22 cellular contexts compared by ENCODE assay signal in the genomic region with DNA sequence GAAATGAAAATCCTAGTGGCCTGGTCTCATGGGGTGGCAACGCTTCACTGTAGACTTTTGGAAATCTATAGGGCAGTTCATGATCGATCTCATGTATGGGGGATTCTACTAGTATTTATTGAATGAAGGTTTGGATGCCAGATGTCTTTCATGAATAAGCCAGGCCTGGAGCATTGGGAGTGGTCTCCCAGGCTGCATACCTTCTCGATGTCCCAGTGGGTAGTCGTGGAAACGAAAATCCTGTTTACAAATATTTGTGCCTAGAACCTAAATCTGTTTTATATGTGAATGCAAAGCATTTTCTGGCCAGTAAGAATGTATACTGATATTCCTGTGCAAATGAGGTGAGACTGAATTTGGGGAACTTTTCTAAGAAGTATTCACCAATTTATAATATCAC.
DNase-seq lines count a peak whose midpoint lies in the region; ATAC-seq, FAIRE-seq and TF ChIP-seq lines count a peak whose summit lies in the region.
"Had no signal": no experiment of that assay in that cellular context is flagged by ENCODE, and none has a peak within 500 bp of the region (broad histone marks: within the 10 kb centered on the region; RNA-seq: fewer than 3 reads in every experiment).

No MANE protein-coding gene starts in this region.

- H2BK20ac ChIP-seq in H9 (ENCODE audit: low read depth, low read length, poor library complexity, severe bottlenecking) = no peak overlapping the region

- H3K36me3 ChIP-seq in neuronal stem cell (replicated peaks in 1 of 2; ENCODE audit: control insufficient read depth in 2 of 2, insufficient read depth in 2 of 2, low read length in 2 of 2) = no peaks in the 10 kb centered on the region
- H3K36me3 ChIP-seq: BE2C had no signal

- CTCF ChIA-PET in WTC11 (lab: Charles Lee) = no interaction called here

- DNase-seq in H9 (no peak), WTC11 (ENCODE audit: low spot score) (peak; percentile 17), fibroblast of pulmonary artery (ENCODE audit: low read depth) (peak; percentile 4), neuronal stem cell (ENCODE audit: low spot score) (peak; percentile 4), HTR-8/SVneo (ENCODE audit: insufficient read length, low spot score) (no peak), mesenteric fat pad (ENCODE audit: low spot score) (no peak)
- DNase-seq: BE2C, DMS79, HCEC 1CT, KBM-7, NCI-H1092 treated with DMSO at 0.1 percent for 48 hours, NCI-H1436 treated with DMSO at 0.1 percent for 48 hours, NCI-H2029 treated with DMSO at 0.1 percent for 48 hours, NCI-H2171, NCI-H524 treated with DMSO at 0.1 percent for 48 hours, PC-3, SHP77, SW 1271 had no signal

- H2AFZ ChIP-seq in H9 (ENCODE audit: low read length) = no peak overlapping the region
- H2AFZ ChIP-seq in neuronal stem cell (ENCODE audit: low read length) = no peak overlapping the region

- no peak overlapping the region for H2BK12ac ChIP-seq in H9 (ENCODE audit: insufficient read length, low read depth, low read length)
- H2BK12ac ChIP-seq in neuronal stem cell (ENCODE audit: low read length) = no peak overlapping the region

- H3K4me3 Mint-ChIP-seq in H9 (no peak overlapping the region), WTC11 (no peak overlapping the region)

- H3K4me1 Mint-ChIP-seq in H9 = peaks cover 5 to 6% of the 10 kb centered on the region in 2 experiments
- peaks cover 9% of the 10 kb centered on the region for H3K4me1 Mint-ChIP-seq in WTC11

- no peak overlapping the region for H3K18ac ChIP-seq in H9 (ENCODE audit: insufficient read length, low read depth, low read length)
- no peak overlapping the region for H3K18ac ChIP-seq in neuronal stem cell (ENCODE audit: low read length)

- H4K8ac ChIP-seq in H9 (replicated peaks; ENCODE audit: insufficient read length, low read depth, low read length) (no peak overlapping the region), neuronal stem cell (ENCODE audit: low read depth, low read length) (no peak overlapping the region)

- no peak overlapping the region for H3T11ph ChIP-seq in H9 (ENCODE audit: low read length)

- H3K4ac ChIP-seq in H9 (ENCODE audit: low read depth, low read length) (no peak overlapping the region), neuronal stem cell (ENCODE audit: low read length) (no peak overlapping the region)

- no peaks in the 10 kb centered on the region for H3K4me1 ChIP-seq in H9 (ENCODE audit: insufficient read depth, low read length)
- no peaks in the 10 kb centered on the region for H3K4me1 ChIP-seq in neuronal stem cell (ENCODE audit: control insufficient read depth in 2 of 2, insufficient read depth in 1 of 2, low read depth in 1 of 2, low read length in 2 of 2)
- H3K4me1 ChIP-seq: A549, BE2C had no signal

- H3K27ac ChIP-seq in H9 (ENCODE audit: insufficient read length, low read depth, low read length) = no peak overlapping the region
- H3K27ac ChIP-seq in neuronal stem cell (replicated peaks; ENCODE audit: low read length) = no peak overlapping the region
- H3K27ac ChIP-seq: A549, HL-60 had no signal

- H3K27ac Mint-ChIP-seq in H9 (peak overlapping the region in 2 of 3 experiments; percentile 30 to 94; a peak in 4 of 7 replicates), WTC11 (0 out of 2 replicates have a peak overlapping the region, but pooled peaks have one; percentile 78)

- no peak overlapping the region for H3K9ac ChIP-seq in H9 (ENCODE audit: extremely low read depth, insufficient read length, low read length)
- no peak overlapping the region for H3K9ac ChIP-seq in neuronal stem cell (ENCODE audit: low read depth, low read length, poor library complexity)

- no peak overlapping the region for H4K91ac ChIP-seq in H9 (ENCODE audit: insufficient read length, low read depth, low read length)
- no peak overlapping the region for H4K91ac ChIP-seq in neuronal stem cell (ENCODE audit: low read depth, low read length, poor library complexity)

- H2AK5ac ChIP-seq in H9 (ENCODE audit: insufficient read length, low read length) (no peak overlapping the region), neuronal stem cell (ENCODE audit: low read depth, low read length) (no peak overlapping the region)

- H3K27me3 ChIP-seq in H9 (ENCODE audit: insufficient read depth, low read length) = no peaks in the 10 kb centered on the region
- no peaks in the 10 kb centered on the region for H3K27me3 ChIP-seq in neuronal stem cell (ENCODE audit: control insufficient read depth in 3 of 3, insufficient read depth in 3 of 3, low read depth in 1 of 3, low read length in 3 of 3)
- H3K27me3 ChIP-seq: BE2C had no signal

- no peak overlapping the region for H3K56ac ChIP-seq in H9 (ENCODE audit: insufficient read length, low read depth, low read length)

- H3K23ac ChIP-seq in H9 (ENCODE audit: insufficient read length, low read depth, low read length) (no peak overlapping the region), neuronal stem cell (ENCODE audit: low read depth, low read length, poor library complexity) (no peak overlapping the region)

- peak overlapping the region; percentile 50 for H2BK120ac ChIP-seq in H9 (ENCODE audit: low read depth, low read length, poor library complexity, severe bottlenecking)
- H2BK120ac ChIP-seq in neuronal stem cell (ENCODE audit: low read depth, low read length) = no peak overlapping the region

- peaks cover 0 to 2% of the 10 kb centered on the region in 2 experiments; a peak in 2 of 5 replicates for H3K9me3 Mint-ChIP-seq in H9
- H3K9me3 Mint-ChIP-seq in WTC11 = 0 out of 2 replicates have a peak, but pooled peaks cover 7% of the 10 kb centered on the region

- no peak overlapping the region for H4K5ac ChIP-seq in H9 (ENCODE audit: insufficient read length, low read depth, low read length)

- ATAC-seq in WTC11 (peak; percentile 72), GM21381 (IDR thresholded peaks at IDR 0.05; ENCODE audit: unreplicated experiment) (no peak)
- ATAC-seq: A549, PC-3 had no signal

- no peaks in the 10 kb centered on the region for H3K23me2 ChIP-seq in H9 (ENCODE audit: insufficient read length, low read depth, low read length, poor library complexity, severe bottlenecking)

- H3K9me3 ChIP-seq in H9 (ENCODE audit: control insufficient read depth, low read depth, low read length) (no peaks in the 10 kb centered on the region), neuronal stem cell (replicated peaks in 1 of 2; ENCODE audit: control insufficient read depth in 2 of 2, insufficient read depth in 1 of 2, low read depth in 1 of 2, low read length in 2 of 2) (no peaks in the 10 kb centered on the region)
- H3K9me3 ChIP-seq: A549, BE2C had no signal

- no peak for FAIRE-seq in HTR-8/SVneo (lab: Jason Lieb, UNC)
- FAIRE-seq: A549, D721Med had no signal

- no peaks in the 10 kb centered on the region for H3K36me3 Mint-ChIP-seq in H9 (ENCODE audit: insufficient read depth in 1 of 3, low read depth in 3 of 3)
- H3K36me3 Mint-ChIP-seq in WTC11 = no peaks in the 10 kb centered on the region

- no peak overlapping the region for H2BK15ac ChIP-seq in H9 (ENCODE audit: low read depth, low read length)
- no peak overlapping the region for H2BK15ac ChIP-seq in neuronal stem cell (ENCODE audit: low read length)

- TF ChIP-seq CTCF in H9 (conservative IDR thresholded peaks at IDR 0.05) (no peak), WTC11 (IDR thresholded peaks at IDR 0.05) (no peak), fibroblast of pulmonary artery (IDR thresholded peaks at IDR 0.05; ENCODE audit: low read length, missing control alignments) (no peak)

- no peak overlapping the region for H2BK5ac ChIP-seq in H9 (ENCODE audit: insufficient read length, low read length)
- H2BK5ac ChIP-seq in neuronal stem cell (ENCODE audit: low read length) = no peak overlapping the region

- H3K4me3 ChIP-seq in fibroblast of pulmonary artery (replicated peaks; ENCODE audit: low read depth, low read length) (no peak overlapping the region), neuronal stem cell (ENCODE audit: low read length in 2 of 2) (no peak overlapping the region)
- H3K4me3 ChIP-seq: A549 had no signal

- H3K27me3 Mint-ChIP-seq in H9 (ENCODE audit: low read depth) (no peaks in the 10 kb centered on the region), WTC11 (ENCODE audit: low read depth) (no peaks in the 10 kb centered on the region)

- H3K79me1 ChIP-seq in H9 (ENCODE audit: insufficient read depth, low read depth, low read length, poor library complexity, severe bottlenecking) (no peaks in the 10 kb centered on the region), neuronal stem cell (ENCODE audit: low read depth, low read length) (no peaks in the 10 kb centered on the region)

- H4K20me1 ChIP-seq in H9 (ENCODE audit: control insufficient read depth, insufficient read depth, insufficient read length) = no peaks in the 10 kb centered on the region

- H3K4me2 ChIP-seq in H9 (ENCODE audit: insufficient read depth, insufficient read length, low read length) (no peak overlapping the region), neuronal stem cell (ENCODE audit: insufficient read depth, low read length, poor library complexity, severe bottlenecking) (no peak overlapping the region)
- H3K4me2 ChIP-seq: A549 had no signal

- POLR2A ChIA-PET in WTC11 (lab: Charles Lee) = no interaction called here

- no CpG with 5 or more reads among the region's 5 CpGs for WGBS in H9 (ENCODE audit: extremely low coverage, insufficient read length, low lambda C conversion rate)
- WGBS in neuronal stem cell (ENCODE audit: extremely low coverage in 2 of 2, insufficient read length in 2 of 2, insufficient replicate concordance in 1 of 2), 2 donors = no CpG with 5 or more reads among the region's 5 CpGs

- H3K14ac ChIP-seq in H9 (ENCODE audit: insufficient read depth, low read length) (no peak overlapping the region), neuronal stem cell (ENCODE audit: low read length) (no peak overlapping the region)

- H3K79me2 ChIP-seq in H9 (ENCODE audit: insufficient read depth, low read length) = no peaks in the 10 kb centered on the region

TF ChIP-seq in WTC11, 78 proteins besides CTCF, POLR2A, EP300 and RAD21 (continues in another document):
- TF ChIP-seq, protein P1, sequence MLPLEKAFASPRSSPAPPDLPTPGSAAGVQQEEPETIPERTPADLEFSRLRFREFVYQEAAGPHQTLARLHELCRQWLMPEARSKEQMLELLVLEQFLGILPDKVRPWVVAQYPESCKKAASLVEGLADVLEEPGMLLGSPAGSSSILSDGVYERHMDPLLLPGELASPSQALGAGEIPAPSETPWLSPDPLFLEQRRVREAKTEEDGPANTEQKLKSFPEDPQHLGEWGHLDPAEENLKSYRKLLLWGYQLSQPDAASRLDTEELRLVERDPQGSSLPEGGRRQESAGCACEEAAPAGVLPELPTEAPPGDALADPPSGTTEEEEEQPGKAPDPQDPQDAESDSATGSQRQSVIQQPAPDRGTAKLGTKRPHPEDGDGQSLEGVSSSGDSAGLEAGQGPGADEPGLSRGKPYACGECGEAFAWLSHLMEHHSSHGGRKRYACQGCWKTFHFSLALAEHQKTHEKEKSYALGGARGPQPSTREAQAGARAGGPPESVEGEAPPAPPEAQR (CRISPR knock-in tag; IDR thresholded peaks at IDR 0.05) = no peak
- TF ChIP-seq ETV6 (CRISPR knock-in tag; IDR thresholded peaks at IDR 0.05) = no peak

Comparison
In these comparisons a context has a peak if more than half of its experiments do, and no peak if none do; other contexts are left out.
1. DNase-seq: peak in WTC11 (single experiment), fibroblast of pulmonary artery (single experiment) and neuronal stem cell (single experiment); none in H9 (single experiment), HTR-8/SVneo (single experiment) and mesenteric fat pad (single experiment).